Comparison of ENCODE assay signal across 28 cellular contexts in genomic region chr2:13057671-13058070, GRCh38.
"Had no signal": no experiment of that assay in that cellular context is flagged by ENCODE, and none has a peak within 500 bp of the region (broad histone marks: within the 10 kb centered on the region; RNA-seq: fewer than 3 reads in every experiment).

No MANE protein-coding gene starts in this region.

- H3K27ac ChIP-seq: colonic mucosa, coronary artery, dorsolateral prefrontal cortex, epithelial cell of prostate, esophagus muscularis mucosa, esophagus squamous epithelium, foreskin keratinocyte, gastrocnemius medialis, gastroesophageal sphincter, heart left ventricle, heart right ventricle had no signal

- H3K4me1 ChIP-seq: colonic mucosa, esophagus muscularis mucosa, esophagus squamous epithelium, foreskin keratinocyte, gastrocnemius medialis, gastroesophageal sphincter, heart right ventricle had no signal

- H3K36me3 ChIP-seq: colonic mucosa, esophagus muscularis mucosa, esophagus squamous epithelium, gastrocnemius medialis, gastroesophageal sphincter, heart left ventricle, heart right ventricle had no signal

- H3K4me3 ChIP-seq: colonic mucosa, coronary artery, dorsolateral prefrontal cortex, esophagus muscularis mucosa, esophagus squamous epithelium, gastrocnemius medialis, gastroesophageal sphincter, heart left ventricle, heart right ventricle had no signal

- DNase-seq: colonic mucosa; cortex of kidney; dermis blood vessel endothelial cell; dorsolateral prefrontal cortex; effector CD4-positive, alpha-beta T cell; effector CD8-positive, alpha-beta T cell; effector memory CD4-positive, alpha-beta T cell; effector memory CD8-positive, alpha-beta T cell; endodermal cell; erythroblast; esophagus squamous epithelium; foreskin fibroblast; foreskin keratinocyte; foreskin melanocyte; gastrocnemius medialis; glutamatergic neuron; head of caudate nucleus; heart left ventricle; heart right ventricle had no signal

- ATAC-seq: effector memory CD8-positive, alpha-beta T cell; esophagus mucosa; foreskin keratinocyte; gastrocnemius medialis; gastroesophageal sphincter; heart left ventricle; heart right ventricle had no signal

- H3K9me3 ChIP-seq: colonic mucosa, esophagus muscularis mucosa, esophagus squamous epithelium, gastrocnemius medialis, gastroesophageal sphincter, heart left ventricle, heart right ventricle had no signal

- FAIRE-seq: colon, endometrium, endothelial cell of umbilical vein, frontal cortex had no signal

- H3K27me3 ChIP-seq: colonic mucosa, esophagus muscularis mucosa, esophagus squamous epithelium, gastrocnemius medialis, heart left ventricle, heart right ventricle had no signal
